In the genomic region with DNA sequence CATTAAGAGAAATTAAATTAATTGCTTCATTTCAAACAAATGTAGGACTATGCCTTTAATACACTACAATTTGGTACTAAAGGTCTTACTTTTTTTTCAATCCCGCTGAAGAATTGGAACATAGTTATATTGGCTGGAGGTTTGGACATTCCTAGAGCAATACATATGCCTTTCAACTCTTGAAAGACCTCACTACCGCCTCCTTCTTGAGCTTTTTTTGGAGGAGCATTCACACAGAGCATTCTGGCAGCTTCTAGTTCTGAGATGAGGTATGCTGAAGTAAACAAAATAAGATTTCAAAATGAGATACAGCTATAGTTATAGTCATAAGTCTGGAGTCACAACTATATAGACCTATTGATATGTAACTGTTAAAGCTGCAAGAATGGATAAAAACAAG, we compare ENCODE assay signal across 15 cellular contexts.
"Had no signal": no experiment of that assay in that cellular context is flagged by ENCODE, and none has a peak within 500 bp of the region (broad histone marks: within the 10 kb centered on the region; RNA-seq: fewer than 3 reads in every experiment).

No MANE protein-coding gene starts in this region.

- ATAC-seq: heart left ventricle; stimulated activated naive CD8-positive, alpha-beta T cell treated with anti-CD3 and anti-CD28 coated beads, Interleukin-15, Interleukin-2, amounts not matched to agents 100 U/mL and 50 U/mL, for 24 hours had no signal

- H3K4me3 Mint-ChIP-seq: activated CD4-positive, alpha-beta memory T cell treated with anti-CD3 and anti-CD28 coated beads for 36 hours; activated T-helper 1 cell treated with anti-CD3 and anti-CD28 coated beads, Interleukin-12 subunit alpha, Interleukin-12 subunit beta, Interleukin-2, Interleukin-4 antibody, amounts not matched to agents 30 ng/mL and 10 ng/mL and 1 ng/mL, durations not matched to agents 14 hours and 24 hours and 36 hours; nephron progenitor cell; T-helper 2 cell treated with Interferon-gamma antibody and Interleukin-4, amounts not matched to agents 5 μg/mL and 100 μg/mL, for 36 hours had no signal

- H3K27ac ChIP-seq: heart left ventricle had no signal

- H3K4me3 ChIP-seq: coronary artery, heart left ventricle, testis had no signal

- DNase-seq: activated CD4-positive, alpha-beta memory T cell treated with anti-CD3 and anti-CD28 coated beads for 36 hours; activated CD4-positive, CD25-positive, alpha-beta regulatory T cell treated with anti-CD3 and anti-CD28 coated beads, Interleukin-2, amount 50 U/mL, for 72 hours; activated naive CD4-positive, alpha-beta T cell; effector CD8-positive, alpha-beta T cell; foreskin melanocyte; heart left ventricle; nephron progenitor cell; stimulated activated CD4-positive, alpha-beta T cell treated with anti-CD3 and anti-CD28 coated beads, Interleukin-4, amount 100 ng/mL, for 1 hour; stimulated activated CD8-positive, alpha-beta memory T cell treated with anti-CD3 and anti-CD28 coated beads, Interleukin-4, amount 100 ng/mL, for 48 hours; stimulated activated naive CD8-positive, alpha-beta T cell treated with anti-CD3 and anti-CD28 coated beads, Interleukin-15, Interleukin-2, amounts not matched to agents 100 U/mL and 50 U/mL, for 24 hours; SW 1271; testis had no signal

- H3K27ac Mint-ChIP-seq: activated CD4-positive, alpha-beta memory T cell treated with anti-CD3 and anti-CD28 coated beads for 36 hours; activated T-helper 1 cell treated with anti-CD3 and anti-CD28 coated beads, Interleukin-12 subunit alpha, Interleukin-12 subunit beta, Interleukin-2, Interleukin-4 antibody, amounts not matched to agents 30 ng/mL and 10 ng/mL and 1 ng/mL, durations not matched to agents 14 hours and 24 hours and 36 hours; nephron progenitor cell; T-helper 2 cell treated with Interferon-gamma antibody and Interleukin-4, amounts not matched to agents 5 μg/mL and 100 μg/mL, for 36 hours had no signal

- H3K9me3 Mint-ChIP-seq: activated CD4-positive, alpha-beta memory T cell treated with anti-CD3 and anti-CD28 coated beads for 36 hours; activated T-helper 1 cell treated with anti-CD3 and anti-CD28 coated beads, Interleukin-12 subunit alpha, Interleukin-12 subunit beta, Interleukin-2, Interleukin-4 antibody, amounts not matched to agents 30 ng/mL and 10 ng/mL and 1 ng/mL, durations not matched to agents 14 hours and 24 hours and 36 hours; nephron progenitor cell; T-helper 2 cell treated with Interferon-gamma antibody and Interleukin-4, amounts not matched to agents 5 μg/mL and 100 μg/mL, for 36 hours had no signal

- H3K9me3 ChIP-seq: heart left ventricle, testis had no signal

- H3K27me3 ChIP-seq: heart left ventricle, testis had no signal

- H3K27me3 Mint-ChIP-seq: activated CD4-positive, alpha-beta memory T cell treated with anti-CD3 and anti-CD28 coated beads for 36 hours had no signal
